In genomic region chr6:170522565-170523183, GRCh38 we compare ENCODE assay signal across 9 cellular contexts. TPM values are rescaled to one million over a fixed set of nuclear protein-coding genes. Genes with fewer than 3 reads are reported as not detected.
DNase-seq lines count a peak whose midpoint lies in the region; ATAC-seq and TF ChIP-seq lines count a peak whose summit lies in the region.
"Had no signal": no experiment of that assay in that cellular context is flagged by ENCODE, and none has a peak within 500 bp of the region (broad histone marks: within the 10 kb centered on the region; RNA-seq: fewer than 3 reads in every experiment).

No MANE protein-coding gene starts in this region.

- H3F3A ChIP-seq in GM23248 (ENCODE audit: insufficient read depth) = no peaks in the 10 kb centered on the region

- H4K20me1 ChIP-seq in GM23248 (ENCODE audit: insufficient read depth) = no peaks in the 10 kb centered on the region

- no peak overlapping the region for H2AFZ ChIP-seq in GM23248

- TF ChIP-seq POLR2A in gastroesophageal sphincter (IDR thresholded peaks at IDR 0.05) = no peak

- no peaks in the 10 kb centered on the region for H3K36me3 ChIP-seq in GM23248 (ENCODE audit: low read depth)
- H3K36me3 ChIP-seq in gastroesophageal sphincter = no peaks in the 10 kb centered on the region
- H3K36me3 ChIP-seq: SJSA1 had no signal

- peak; percentile 76 to 77 for ATAC-seq in right cardiac atrium
- no peak for ATAC-seq in gastroesophageal sphincter
- ATAC-seq in activated CD4-positive, CD25-positive, alpha-beta regulatory T cell treated with anti-CD3 and anti-CD28 coated beads, Interleukin-2, amount 50 U/mL, for 24 hours = no peak

- 0 out of 2 replicates have a peak, but pooled peaks cover 10% of the 10 kb centered on the region for H3K27me3 ChIP-seq in GM23248 (replicated peaks; ENCODE audit: insufficient read depth)
- no peaks in the 10 kb centered on the region for H3K27me3 ChIP-seq in right cardiac atrium (ENCODE audit: control insufficient read depth, insufficient read depth)
- no peaks in the 10 kb centered on the region for H3K27me3 ChIP-seq in gastroesophageal sphincter
- H3K27me3 ChIP-seq: SJSA1 had no signal

- no peak overlapping the region for H3K4me2 ChIP-seq in GM23248 (ENCODE audit: unreplicated experiment)

- peak; percentile 29 for TF ChIP-seq CTCF in AG10803 (conservative IDR thresholded peaks at IDR 0.05; ENCODE audit: low read length)
- TF ChIP-seq CTCF in gastroesophageal sphincter (IDR thresholded peaks at IDR 0.05) = no peak

- no peaks in the 10 kb centered on the region for H3K9me2 ChIP-seq in GM23248 (ENCODE audit: insufficient read depth)

- H3K9ac ChIP-seq in GM23248 = no peak overlapping the region

- intact Hi-C loops in right cardiac atrium (cut with DNase I) = loop anchor here (5.0 to 10.0 kb wide), 5 partner anchors 218 to 728 kb away; partner anchors contain the start of genes DLL1 (in 2 of the 4) and FAM120B (in 1 of the 4)

- no peaks in the 10 kb centered on the region for H3K9me3 ChIP-seq in GM23248 (ENCODE audit: low read depth)
- no peaks in the 10 kb centered on the region for H3K9me3 ChIP-seq in right cardiac atrium (ENCODE audit: control insufficient read depth, low read length)
- H3K9me3 ChIP-seq in gastroesophageal sphincter = no peaks in the 10 kb centered on the region
- H3K9me3 ChIP-seq: SJSA1 had no signal

- no peak overlapping the region for H3K27ac ChIP-seq in GM23248
- H3K27ac ChIP-seq in right cardiac atrium (ENCODE audit: low read length) = peak overlapping the region; percentile 91
- H3K27ac ChIP-seq in gastroesophageal sphincter = no peak overlapping the region
- H3K27ac ChIP-seq: SJSA1 had no signal

- no peak for DNase-seq in AG10803 (ENCODE audit: low read depth)
- DNase-seq in GM23248 = peak; percentile 34
- DNase-seq in SK-N-DZ (ENCODE audit: low spot score) = peak; percentile 45
- peak in 1 of 3 donors; percentile 60 for DNase-seq in right cardiac atrium
- DNase-seq in effector CD8-positive, alpha-beta T cell (lab: John Stamatoyannopoulos, UW) = no peak
- no peak for DNase-seq in C1 segment of cervical spinal cord (lab: John Stamatoyannopoulos, UW)

- no peak for TF ChIP-seq EP300 in gastroesophageal sphincter (IDR thresholded peaks at IDR 0.05)

- 72 to 77% methylated on average over 10 of the region's 10 CpGs for WGBS in GM23248 (ENCODE audit: low coverage in 1 of 2, low lambda C conversion rate in 2 of 2, missing lambda C conversion rate in 2 of 2), 2 experiments
- 61% methylated on average over 10 of the region's 10 CpGs for WGBS in right cardiac atrium
- WGBS in gastroesophageal sphincter (ENCODE audit: low coverage in 1 of 2), 2 donors = 88 to 90% methylated on average over 4 to 9 of the region's 10 CpGs

- no peaks in the 10 kb centered on the region for H3K79me2 ChIP-seq in GM23248 (ENCODE audit: insufficient read depth)

- H3K4me3 ChIP-seq in AG10803 (ENCODE audit: low read length) (no peak overlapping the region), GM23248 (no peak overlapping the region), right cardiac atrium (ENCODE audit: low read length) (no peak overlapping the region), gastroesophageal sphincter (no peak overlapping the region)
- H3K4me3 ChIP-seq: SJSA1 had no signal

- no peaks in the 10 kb centered on the region for H3K4me1 ChIP-seq in GM23248 (ENCODE audit: insufficient read depth)
- H3K4me1 ChIP-seq in right cardiac atrium (ENCODE audit: control insufficient read depth, insufficient read depth, low read length) = peaks cover 7% of the 10 kb centered on the region
- peaks cover 0 to 4% (median 0%) of the 10 kb centered on the region in 3 donors for H3K4me1 ChIP-seq in gastroesophageal sphincter
- H3K4me1 ChIP-seq: SJSA1 had no signal

- in situ Hi-C loops in GM23248 (cut with MboI) = loop anchor here (10.0 kb wide), 1 partner anchor 728 kb away; no protein-coding TSS in a partner anchor

RNA-seq across cellular contexts. Expression of gene PSMB1, which starts 30.4 kb away (rescaled TPM):
- 247 and 261 TPM in 2 replicates for total RNA-seq in GM23248 (2014; rRNA removed; shearing (Covaris generic))
- 410 and 411 TPM in 2 replicates for polyA plus RNA-seq in GM23248 (2016; fragmentation: Nextera tagmentation; extraction: Ambion mirVana)
- polyA plus RNA-seq in SK-N-DZ (2014; cell fraction: cytosol; rRNA removed) = 674 and 683 TPM in 2 replicates
- polyA plus RNA-seq in SK-N-DZ (2014; cell fraction: nucleus; rRNA removed) = 334 and 358 TPM in 2 replicates
- total RNA-seq in right cardiac atrium = 100 to 1,000 TPM; 125 to 146 (median 144) TPM
- 280 TPM for polyA plus RNA-seq in right cardiac atrium
- total RNA-seq in gastroesophageal sphincter = 100 to 1,000 TPM; 213 to 271 (median 237) TPM

RNA-seq across cellular contexts. Expression of gene TBP, which starts 31.5 kb away (rescaled TPM):
- total RNA-seq in GM23248 (2014; rRNA removed; shearing (Covaris generic)) = 12.0 and 13.4 TPM in 2 replicates
- polyA plus RNA-seq in GM23248 (2016; fragmentation: Nextera tagmentation; extraction: Ambion mirVana) = 22.2 and 24.6 TPM in 2 replicates
- 21.7 and 30.7 TPM in 2 replicates for polyA plus RNA-seq in SK-N-DZ (2014; cell fraction: cytosol; rRNA removed)
- 24.4 and 29.0 TPM in 2 replicates for polyA plus RNA-seq in SK-N-DZ (2014; cell fraction: nucleus; rRNA removed)
- 10 to 100 TPM in 1 of 4 donors, 1 to 10 TPM in 3; 8.7 to 11.8 (median 9.2) TPM for total RNA-seq in right cardiac atrium
- 7.9 TPM for polyA plus RNA-seq in right cardiac atrium
- total RNA-seq in gastroesophageal sphincter = 10 to 100 TPM; 12.1 to 21.8 (median 14.8) TPM

Comparison
In these comparisons a context has a peak if more than half of its experiments do, and no peak if none do; other contexts are left out.
1. DNase-seq: peak in GM23248 (single experiment) and SK-N-DZ (single experiment); none in AG10803 (single experiment), effector CD8-positive, alpha-beta T cell (single experiment) and C1 segment of cervical spinal cord (0 of 14).
2. ATAC-seq: peak in right cardiac atrium (2 of 2); none in gastroesophageal sphincter (single experiment) and activated CD4-positive, CD25-positive, alpha-beta regulatory T cell treated with anti-CD3 and anti-CD28 coated beads, Interleukin-2, amount 50 U/mL, for 24 hours (0 of 2).